22 cellular contexts compared by ENCODE assay signal in the genomic region with DNA sequence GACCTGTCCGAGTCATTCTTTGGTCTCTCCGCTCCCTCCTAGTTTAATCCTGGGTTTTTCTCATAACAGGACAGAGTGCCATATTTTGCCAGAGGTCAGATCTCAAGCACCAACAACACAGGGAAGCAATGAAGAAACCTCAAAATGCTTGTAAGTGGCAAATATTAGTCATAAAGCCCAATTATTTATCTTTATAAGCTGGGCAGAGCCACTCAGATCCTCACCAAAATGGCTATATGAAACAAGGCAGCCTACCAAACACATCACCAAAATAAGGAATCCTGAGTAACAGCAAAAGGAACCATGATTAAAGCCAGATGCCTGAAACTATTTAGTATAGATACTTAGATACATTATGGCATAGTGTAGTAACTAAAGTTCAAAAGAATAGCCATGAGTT. TPM values are rescaled to one million over a fixed set of nuclear protein-coding genes. Genes with fewer than 3 reads are reported as not detected.
DNase-seq lines count a peak whose midpoint lies in the region; ATAC-seq and TF ChIP-seq lines count a peak whose summit lies in the region.
"Had no signal": no experiment of that assay in that cellular context is flagged by ENCODE, and none has a peak within 500 bp of the region (broad histone marks: within the 10 kb centered on the region; RNA-seq: fewer than 3 reads in every experiment).

No MANE protein-coding gene starts in this region.

- WGBS in lower leg skin, 2 donors: 95 to 97% methylated on average over 2 of the region's 2 CpGs
- WGBS in stomach, 5 donors: 94 to 98% (median 98%) methylated on average over 2 of the region's 2 CpGs

- no peak for ATAC-seq in CD4-positive, CD25-positive, alpha-beta regulatory T cell (ENCODE audit: low read depth in 2 of 2)
- ATAC-seq in T-helper 17 cell (no peak), GM19328 (IDR thresholded peaks at IDR 0.05; ENCODE audit: unreplicated experiment) (no peak)
- ATAC-seq: lower lobe of right lung, upper lobe of right lung had no signal

- peak overlapping the region; percentile 2 for H3K4me3 ChIP-seq in CD4-positive, CD25-positive, alpha-beta regulatory T cell (ENCODE audit: low read depth, low read length)
- H3K4me3 ChIP-seq in fibroblast of mammary gland (ENCODE audit: control insufficient read depth, low read depth, low read length) (no peak overlapping the region), lower leg skin (ENCODE audit: low read depth, poor library complexity, severe bottlenecking) (no peak overlapping the region), stomach (no peak overlapping the region)
- H3K4me3 ChIP-seq: colonic mucosa, lower lobe of right lung, upper lobe of right lung had no signal

- DNase-seq in AG08395 (ENCODE audit: low spot score) (peak; percentile 5), T-helper 17 cell (no peak), fibroblast of mammary gland (ENCODE audit: low read depth) (peak; percentile 54), lower leg skin (ENCODE audit: low spot score in 2 of 2) (no peak), stomach (no peak), iPS-NIHi11 (ENCODE audit: low spot score) (no peak)
- no peak for DNase-seq in CD4-positive, CD25-positive, alpha-beta regulatory T cell
- DNase-seq: activated CD4-positive, alpha-beta T cell treated with anti-CD3 and anti-CD28 coated beads, Interleukin-2, amount 50 U/mL, for 1 hour; activated naive CD8-positive, alpha-beta T cell treated with anti-CD3 and anti-CD28 coated beads, Interleukin-2, amount 10 ng/mL, durations not matched to agents 7 days and 5 days; colonic mucosa; COR-L47; islet precursor cell; Kasumi-1; lower lobe of right lung; NCI-H1105; NCI-H2029 treated with DMSO at 0.1 percent for 48 hours; NCI-H446; nucleus accumbens; small intestine; stimulated activated CD4-positive, alpha-beta T cell treated with anti-CD3 and anti-CD28 coated beads, Interleukin-2, amount 100 ng/mL, for 48 hours; upper lobe of right lung had no signal

- TF ChIP-seq CTCF in fibroblast of mammary gland (conservative IDR thresholded peaks at IDR 0.05; ENCODE audit: control insufficient read depth, insufficient read depth, low read depth, low read length) (no peak), lower leg skin (IDR thresholded peaks at IDR 0.05) (no peak), stomach (IDR thresholded peaks at IDR 0.05) (no peak)

- no peak overlapping the region for H3K27ac Mint-ChIP-seq in CD4-positive, CD25-positive, alpha-beta regulatory T cell
- no peak overlapping the region for H3K27ac Mint-ChIP-seq in T-helper 17 cell
- H3K27ac Mint-ChIP-seq: activated naive CD8-positive, alpha-beta T cell treated with anti-CD3 and anti-CD28 coated beads, Interleukin-2, amount 10 ng/mL, durations not matched to agents 7 days and 5 days had no signal

- intact Hi-C loops in lower leg skin (cut with DNase I; ENCODE audit: low total_unique reads): no loop called here
- intact Hi-C loops in stomach (cut with DNase I; ENCODE audit: low total_unique reads): no loop called here

- no peaks in the 10 kb centered on the region for H3K27me3 Mint-ChIP-seq in CD4-positive, CD25-positive, alpha-beta regulatory T cell
- H3K27me3 Mint-ChIP-seq in T-helper 17 cell: no peaks in the 10 kb centered on the region
- H3K27me3 Mint-ChIP-seq: activated naive CD8-positive, alpha-beta T cell treated with anti-CD3 and anti-CD28 coated beads, Interleukin-2, amount 10 ng/mL, durations not matched to agents 7 days and 5 days had no signal

- H3K9me3 ChIP-seq in CD4-positive, CD25-positive, alpha-beta regulatory T cell (ENCODE audit: control insufficient read depth in 2 of 2, low read length in 2 of 2): no peaks in the 10 kb centered on the region
- H3K9me3 ChIP-seq in T-helper 17 cell (ENCODE audit: control insufficient read depth, low read length, poor library complexity, severe bottlenecking) (no peaks in the 10 kb centered on the region), stomach (no peaks in the 10 kb centered on the region)
- H3K9me3 ChIP-seq: colonic mucosa, lower lobe of right lung, upper lobe of right lung had no signal

- TF ChIP-seq POLR2A in lower leg skin (IDR thresholded peaks at IDR 0.05): no peak
- no peak for TF ChIP-seq POLR2A in stomach (IDR thresholded peaks at IDR 0.05)

- no peaks in the 10 kb centered on the region for H3K9me3 Mint-ChIP-seq in CD4-positive, CD25-positive, alpha-beta regulatory T cell
- H3K9me3 Mint-ChIP-seq: activated naive CD8-positive, alpha-beta T cell treated with anti-CD3 and anti-CD28 coated beads, Interleukin-2, amount 10 ng/mL, durations not matched to agents 7 days and 5 days had no signal

- H3K4me1 Mint-ChIP-seq in CD4-positive, CD25-positive, alpha-beta regulatory T cell: peaks cover 42 to 72% (median 62%) of the 10 kb centered on the region in 4 donors
- peaks cover 45% of the 10 kb centered on the region for H3K4me1 Mint-ChIP-seq in T-helper 17 cell

- H3K36me3 ChIP-seq in CD4-positive, CD25-positive, alpha-beta regulatory T cell (ENCODE audit: control insufficient read depth, insufficient read depth, low read length): peaks cover 32% of the 10 kb centered on the region
- H3K36me3 ChIP-seq in stomach: peaks cover 10 to 52% (median 48%) of the 10 kb centered on the region in 4 donors
- H3K36me3 ChIP-seq: colonic mucosa had no signal

- H3K27me3 ChIP-seq in CD4-positive, CD25-positive, alpha-beta regulatory T cell (ENCODE audit: control insufficient read depth, insufficient read depth, low read length): no peaks in the 10 kb centered on the region
- H3K27me3 ChIP-seq in stomach: no peaks in the 10 kb centered on the region
- H3K27me3 ChIP-seq: colonic mucosa, upper lobe of right lung had no signal

- peaks cover 25% of the 10 kb centered on the region for H3K36me3 Mint-ChIP-seq in CD4-positive, CD25-positive, alpha-beta regulatory T cell
- peaks cover 12% of the 10 kb centered on the region for H3K36me3 Mint-ChIP-seq in T-helper 17 cell (ENCODE audit: low read depth)

- H3K27ac ChIP-seq in CD4-positive, CD25-positive, alpha-beta regulatory T cell (ENCODE audit: insufficient read depth, low read length, poor library complexity, severe bottlenecking): no peak overlapping the region
- H3K27ac ChIP-seq in stomach: no peak overlapping the region
- H3K27ac ChIP-seq: colonic mucosa, lower lobe of right lung, upper lobe of right lung had no signal

- H3K4me3 Mint-ChIP-seq in CD4-positive, CD25-positive, alpha-beta regulatory T cell: peak overlapping the region in 2 of 4 donors; percentile 2 to 81
- H3K4me3 Mint-ChIP-seq in T-helper 17 cell: peak overlapping the region; percentile 60
- H3K4me3 Mint-ChIP-seq: activated naive CD8-positive, alpha-beta T cell treated with anti-CD3 and anti-CD28 coated beads, Interleukin-2, amount 10 ng/mL, durations not matched to agents 7 days and 5 days had no signal

- H3K4me1 ChIP-seq in CD4-positive, CD25-positive, alpha-beta regulatory T cell (ENCODE audit: control insufficient read depth, insufficient read depth, low read length, poor library complexity, severe bottlenecking): peaks cover 34% of the 10 kb centered on the region
- H3K4me1 ChIP-seq in stomach: peaks cover 17 to 69% (median 46%) of the 10 kb centered on the region in 4 donors
- H3K4me1 ChIP-seq: colonic mucosa had no signal

- TF ChIP-seq EP300 in stomach (IDR thresholded peaks at IDR 0.05): no peak

RNA-seq across cellular contexts. Expression of a gene that starts 4.7 kb away (rescaled TPM):
- 49.1 TPM for total RNA-seq in CD4-positive, CD25-positive, alpha-beta regulatory T cell
- polyA plus RNA-seq in CD4-positive, CD25-positive, alpha-beta regulatory T cell: 10 to 100 TPM; 29.0 to 34.1 (median 30.4) TPM
- total RNA-seq in T-helper 17 cell (10 to 100 TPM; 41.3 to 50.5 TPM), lower leg skin (10 to 100 TPM; 29.8 to 35.4 (median 31.3) TPM), stomach (10 to 100 TPM in 3 of 5 donors, 1 to 10 TPM in 2; 4.1 to 72.8 (median 32.9) TPM)
- 10 to 100 TPM in 1 of 3 donors, 1 to 10 TPM in 2; 8.0 to 13.3 (median 8.9) TPM for polyA plus RNA-seq in stomach

RNA-seq across cellular contexts. Expression of a gene that starts 4.8 kb away (rescaled TPM):
- total RNA-seq in CD4-positive, CD25-positive, alpha-beta regulatory T cell: 10.1 TPM
- polyA plus RNA-seq in CD4-positive, CD25-positive, alpha-beta regulatory T cell: 1 to 10 TPM; 4.9 to 5.9 (median 5.1) TPM
- total RNA-seq in T-helper 17 cell: 10 to 100 TPM; 12.5 to 13.4 TPM
- 10 to 100 TPM; 12.4 to 21.7 (median 16.3) TPM for total RNA-seq in lower leg skin
- total RNA-seq in stomach: 10 to 100 TPM; 10.4 to 27.0 (median 15.5) TPM
- 10 to 100 TPM; 12.8 to 17.8 (median 17.1) TPM for polyA plus RNA-seq in stomach

RNA-seq across cellular contexts. Expression of a gene that starts 52.8 kb away (rescaled TPM):
- total RNA-seq in CD4-positive, CD25-positive, alpha-beta regulatory T cell: 1.8 TPM
- polyA plus RNA-seq in CD4-positive, CD25-positive, alpha-beta regulatory T cell: under 1 TPM; 0.49 to 0.79 (median 0.70) TPM
- total RNA-seq in T-helper 17 cell: 1 to 10 TPM in 1 of 2 donors, under 1 TPM in 1; 0.86 to 1.5 TPM
- total RNA-seq in lower leg skin: 1 to 10 TPM; 1.3 to 3.6 (median 2.9) TPM
- total RNA-seq in stomach: 10 to 100 TPM in 1 of 5 donors, 1 to 10 TPM in 2, under 1 TPM in 1, not detected in 1; 0.45 to 17.7 (median 1.6) TPM
- 1 to 10 TPM; 1.2 to 5.8 (median 2.2) TPM for polyA plus RNA-seq in stomach

Comparison
In these comparisons a context has a peak if more than half of its experiments do, and no peak if none do; other contexts are left out.
1. DNase-seq: peak in AG08395 (single experiment) and fibroblast of mammary gland (single experiment); none in CD4-positive, CD25-positive, alpha-beta regulatory T cell (0 of 3), T-helper 17 cell (0 of 3), lower leg skin (0 of 2), stomach (single experiment) and iPS-NIHi11 (single experiment).